ENCODE assay signal across 1 cellular context in genomic region chr9:19649672-19650071, GRCh38.
TF ChIP-seq lines count a peak whose summit lies in the region.

No MANE protein-coding gene starts in this region.

TF ChIP-seq in K562, 482 proteins besides CTCF, POLR2A, EP300 and RAD21 (continued from another document):
- no peak for TF ChIP-seq ZNF655 (CRISPR knock-in tag; IDR thresholded peaks at IDR 0.05)
- TF ChIP-seq TCF7L2 (IDR thresholded peaks at IDR 0.05; ENCODE audit: low read depth, low read length): no peak
- TF ChIP-seq TGIF2 (CRISPR knock-in tag; IDR thresholded peaks at IDR 0.05): no peak
- TF ChIP-seq RCOR1 (IDR thresholded peaks at IDR 0.05; ENCODE audit: borderline replicate concordance in 1 of 2, low read depth in 2 of 2, low read length in 2 of 2): no peak
- TF ChIP-seq TEAD2 (tag; IDR thresholded peaks at IDR 0.05): no peak
